Comparison of ENCODE assay signal across 29 cellular contexts in the genomic region with DNA sequence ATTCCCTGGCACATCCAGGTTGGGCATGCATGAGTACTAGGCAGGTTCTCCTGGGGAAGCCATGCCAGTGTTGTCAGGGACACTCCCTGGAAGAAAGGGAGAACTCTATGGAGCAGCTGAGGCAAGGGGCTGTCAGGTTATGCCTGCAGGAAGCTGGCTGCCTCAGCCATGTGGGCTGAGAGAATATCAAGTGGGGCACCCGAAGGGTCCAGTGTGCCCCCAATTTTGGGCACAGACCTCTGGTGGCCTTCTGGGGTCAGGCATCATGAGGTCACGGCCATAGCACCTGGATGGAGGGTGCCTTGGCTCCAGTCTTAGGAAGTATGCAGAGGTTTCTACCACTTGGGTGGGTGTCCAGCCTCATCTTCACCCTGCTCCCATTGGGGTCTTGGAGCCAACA. TPM values are rescaled to one million over a fixed set of nuclear protein-coding genes. Genes with fewer than 3 reads are reported as not detected.
"Had no signal": no experiment of that assay in that cellular context is flagged by ENCODE, and none has a peak within 500 bp of the region (broad histone marks: within the 10 kb centered on the region; RNA-seq: fewer than 3 reads in every experiment).

No MANE protein-coding gene starts in this region.

- DNase-seq: caudate nucleus; cerebellar nuclear complex; cortex of kidney; dorsolateral prefrontal cortex; effector CD4-positive, alpha-beta T cell; foreskin fibroblast; gastrocnemius medialis; head of caudate nucleus; kidney; naive thymus-derived CD4-positive, alpha-beta T cell; pancreas; stimulated activated CD4-positive, alpha-beta T cell treated with anti-CD3 and anti-CD28 coated beads, Interleukin-2, amount 100 ng/mL, for 24 hours; stimulated activated CD4-positive, alpha-beta T cell treated with anti-CD3 and anti-CD28 coated beads, Interleukin-4, amount 100 ng/mL, for 24 hours; stimulated activated naive CD4-positive, alpha-beta T cell treated with Interleukin-2 at 50 U/mL for 16 hours; stomach; testis had no signal

- H3K36me3 ChIP-seq: gastrocnemius medialis, pancreas, right lobe of liver, stomach, tibial nerve had no signal

- H3K27me3 Mint-ChIP-seq: memory B cell, progenitor cell of endocrine pancreas had no signal

- H3K4me1 ChIP-seq: gastrocnemius medialis, pancreas, testis had no signal

- H3K36me3 Mint-ChIP-seq: memory B cell; mesothelial cell of epicardium; naive thymus-derived CD4-positive, alpha-beta T cell; stimulated activated effector memory CD8-positive, alpha-beta T cell treated with anti-CD3 and anti-CD28 coated beads, Interleukin-12 subunit alpha, Interleukin-12 subunit beta, amount 100 ng/mL, for 72 hours had no signal

- H3K27ac ChIP-seq: dorsolateral prefrontal cortex, epithelial cell of prostate, gastrocnemius medialis, pancreas, right lobe of liver, testis, tibial nerve had no signal

- H3K27me3 ChIP-seq: gastrocnemius medialis, pancreas, right lobe of liver, testis, tibial nerve had no signal

- H3K27ac Mint-ChIP-seq: memory B cell; mesothelial cell of epicardium; naive thymus-derived CD4-positive, alpha-beta T cell; nephron; progenitor cell of endocrine pancreas; stimulated activated effector memory CD8-positive, alpha-beta T cell treated with anti-CD3 and anti-CD28 coated beads, Interleukin-12 subunit alpha, Interleukin-12 subunit beta, amount 100 ng/mL, for 72 hours had no signal

- H3K9me3 Mint-ChIP-seq: memory B cell; mesothelial cell of epicardium; nephron; stimulated activated effector memory CD8-positive, alpha-beta T cell treated with anti-CD3 and anti-CD28 coated beads, Interleukin-12 subunit alpha, Interleukin-12 subunit beta, amount 100 ng/mL, for 72 hours had no signal

- H3K4me3 ChIP-seq: dorsolateral prefrontal cortex, gastrocnemius medialis, lung, pancreas, right lobe of liver, smooth muscle cell, testis, tibial nerve had no signal

- H3K4me3 Mint-ChIP-seq: memory B cell; mesothelial cell of epicardium; naive thymus-derived CD4-positive, alpha-beta T cell; nephron; stimulated activated effector memory CD8-positive, alpha-beta T cell treated with anti-CD3 and anti-CD28 coated beads, Interleukin-12 subunit alpha, Interleukin-12 subunit beta, amount 100 ng/mL, for 72 hours had no signal

- ATAC-seq: esophagus mucosa; gastrocnemius medialis; left lobe of liver; naive thymus-derived CD4-positive, alpha-beta T cell; pancreas; stimulated activated effector memory CD8-positive, alpha-beta T cell treated with anti-CD3 and anti-CD28 coated beads, Interleukin-12 subunit alpha, Interleukin-12 subunit beta, amount 100 ng/mL, for 72 hours had no signal

- H3K9me3 ChIP-seq: gastrocnemius medialis, pancreas, right lobe of liver, stomach, testis, tibial nerve had no signal

RNA-seq across cellular contexts. Expression of a gene that starts 2.6 kb away (rescaled TPM):
- total RNA-seq: glomerular endothelial cell had no signal
